16 cellular contexts compared by ENCODE assay signal in genomic region chr12:102031852-102032251, GRCh38. TPM values are rescaled to one million over a fixed set of nuclear protein-coding genes. Genes with fewer than 3 reads are reported as not detected.
DNase-seq lines count a peak whose midpoint lies in the region; ATAC-seq, FAIRE-seq and TF ChIP-seq lines count a peak whose summit lies in the region.
"Had no signal": no experiment of that assay in that cellular context is flagged by ENCODE, and none has a peak within 500 bp of the region (broad histone marks: within the 10 kb centered on the region; RNA-seq: fewer than 3 reads in every experiment).

No MANE protein-coding gene starts in this region.

- CTCF ChIA-PET in GM12878 (lab: Yijun Ruan, JAX), result interaction anchor here (0.9 to 1.6 kb wide), 4 partner anchors 9 to 737 kb away, joined by 3 to 9 read pairs (median 3); no protein-coding TSS in a partner anchor

- TF ChIP-seq CTCF in 22Rv1 (IDR thresholded peaks at IDR 0.05), result no peak
- no peak for TF ChIP-seq CTCF in LNCaP clone FGC (IDR thresholded peaks at IDR 0.05; ENCODE audit: control insufficient read depth, extremely low read depth, insufficient read depth)
- no peak for TF ChIP-seq CTCF in GM12878 (IDR thresholded peaks at IDR 0.05 in 2 of 3, conservative IDR thresholded peaks at IDR 0.05 in 1 of 3; ENCODE audit: control insufficient read depth in 2 of 3, extremely low read depth in 1 of 3, insufficient read depth in 1 of 3, low read depth in 3 of 3, low read length in 3 of 3)

- intact Hi-C loops in GM12878 (cut with micrococcal nuclease; ENCODE audit: unreplicated experiment), result no loop called here

- no peaks in the 10 kb centered on the region for H3K27me3 ChIP-seq in GM12878 (replicated peaks in 1 of 2; ENCODE audit: control insufficient read depth in 2 of 2, insufficient read depth in 2 of 2, low read length in 1 of 2)

- no peak for DNase-seq in GM12891 (ENCODE audit: insufficient read length, low spot score)
- DNase-seq in LNCaP clone FGC (ENCODE audit: low read depth), result peak; percentile 91
- no peak for DNase-seq in GM12878 (ENCODE audit: low read depth, low spot score)
- DNase-seq in NCI-H2227 (lab: John Stamatoyannopoulos, UW; ENCODE audit: unreplicated experiment), result no peak
- DNase-seq: C1 segment of cervical spinal cord; Caco-2; CD8-positive, alpha-beta T cell; DMS153; DND-41; H9 had no signal

- TF ChIP-seq POLR2A in GM12891 (IDR thresholded peaks at IDR 0.05; ENCODE audit: low read depth, low read length) (no peak), GM12878 (IDR thresholded peaks at IDR 0.05; ENCODE audit: low read depth, low read length) (no peak)

- no TSS peak for BruUV-seq in GM12878 (replicated peaks; lab: Mats Ljungman, UMichigan)

- peaks cover 0 to 19% of the 10 kb centered on the region in 2 experiments; a peak in 2 of 4 replicates for H3K36me3 ChIP-seq in GM12878 (ENCODE audit: control insufficient read depth in 2 of 2, insufficient read depth in 2 of 2, low read length in 1 of 2)

- FAIRE-seq in GM12891 (lab: Jason Lieb, UNC) (no peak), GM12878 (lab: Jason Lieb, UNC) (no peak)
- FAIRE-seq: GM18507 had no signal

- no peaks in the 10 kb centered on the region for H3K4me1 ChIP-seq in GM12878 (ENCODE audit: control insufficient read depth, insufficient read depth, low read length)

- POLR2A ChIA-PET in GM12878 (lab: Charles Lee), result interaction anchor here (1.0 to 1.3 kb wide), 2 partner anchors 29 to 95 kb away, joined by 3 to 5 read pairs; partner anchors contain the start of gene WASHC3

- H3K27ac ChIP-seq in 22Rv1, result peak overlapping the region; percentile 16; the same call in 1 of the 2 replicates
- H3K27ac ChIP-seq in GM12878 (ENCODE audit: control insufficient read depth, insufficient read depth), result no peak overlapping the region

- no peak for ATAC-seq in GM12878
- no peak for ATAC-seq in GM21576 (IDR thresholded peaks at IDR 0.05; ENCODE audit: unreplicated experiment)
- ATAC-seq in HG02970 (IDR thresholded peaks at IDR 0.05; ENCODE audit: low FRiP score, unreplicated experiment), result no peak
- ATAC-seq: CD8-positive, alpha-beta T cell; GM23338; HCT116 had no signal

- SMC1A ChIA-PET in GM12878 (lab: Charles Lee; ENCODE audit: uncharacterized antibody, unreplicated experiment), result interaction anchor here (0.5 to 2.1 kb wide), 13 partner anchors 10 to 1512 kb away, joined by 3 to 8 read pairs (median 4); no protein-coding TSS in a partner anchor

- no peaks in the 10 kb centered on the region for H3K79me2 ChIP-seq in GM12878 (ENCODE audit: control insufficient read depth, insufficient read depth, low read length)

- TF ChIP-seq EP300 in GM12878 (IDR thresholded peaks at IDR 0.05; ENCODE audit: borderline replicate concordance in 1 of 2, control insufficient read depth in 1 of 2, low read depth in 2 of 2, low read length in 2 of 2), result no peak

- no peaks in the 10 kb centered on the region for H3K9me3 ChIP-seq in GM12878 (replicated peaks; ENCODE audit: control insufficient read depth, insufficient read depth, low read length)
- H3K9me3 ChIP-seq: Caco-2 had no signal

- RAD21 ChIA-PET in GM12878 (lab: Charles Lee; ENCODE audit: unreplicated experiment), result interaction anchor here (0.9 kb wide), 1 partner anchor 90 kb away, joined by 3 read pairs; no protein-coding TSS in a partner anchor

- H3K4me3 ChIP-seq in LNCaP clone FGC (ENCODE audit: low read depth, low read length) (no peak overlapping the region), GM12878 (no peak overlapping the region)
- H3K4me3 ChIP-seq: GM23338 had no signal

- H2AFZ ChIP-seq in GM12878 (ENCODE audit: control insufficient read depth, low read depth, low read length), result no peak overlapping the region
- H2AFZ ChIP-seq: GM23338 had no signal

- in situ Hi-C loops in GM12878 (cut with MboI), result no loop called here

- H4K20me1 ChIP-seq in GM12878 (ENCODE audit: control insufficient read depth, insufficient read depth), result no peaks in the 10 kb centered on the region

- H3K4me2 ChIP-seq in GM12878 (ENCODE audit: control insufficient read depth, insufficient read depth), result no peak overlapping the region
- H3K4me2 ChIP-seq: GM23338 had no signal

- no peak overlapping the region for H3K9ac ChIP-seq in GM12878 (ENCODE audit: control insufficient read depth, insufficient read depth, low read length)

- TF ChIP-seq RAD21 in GM12878 (IDR thresholded peaks at IDR 0.05; ENCODE audit: insufficient read depth, low read depth, low read length), result no peak

TF ChIP-seq in GM12891, 5 proteins besides CTCF, POLR2A, EP300 and RAD21:
- TF ChIP-seq POLR2AphosphoS5 (IDR thresholded peaks at IDR 0.05; ENCODE audit: low read depth, low read length) (no peak), PAX5 (IDR thresholded peaks at IDR 0.05; ENCODE audit: insufficient read depth, low read length, severe bottlenecking) (peak; percentile 13)
TF ChIP-seq in GM12891: peak in this region for 1.

TF ChIP-seq in GM12878, 131 proteins besides CTCF, POLR2A, EP300 and RAD21:
- no peak for TF ChIP-seq BACH1 (IDR thresholded peaks at IDR 0.05; ENCODE audit: borderline replicate concordance)
- TF ChIP-seq PAX5 (IDR thresholded peaks at IDR 0.05; ENCODE audit: borderline replicate concordance, low read depth, low read length), result peak; percentile 63; the same call in 1 of the 2 replicates

RNA-seq across cellular contexts. Expression of gene WASHC3, which starts 29.9 kb away (rescaled TPM):
- 32.4 TPM for polyA plus RNA-seq in GM12891 (2012; ENCODE audit: low read depth, missing spikeins)
- 39.9 and 40.2 TPM in 2 replicates for total RNA-seq in GM12878 (2013; cell fraction: nucleolus; rRNA removed)
- 40.3 and 42.8 TPM in 2 replicates for total RNA-seq in GM12878 (2014; rRNA removed)
- total RNA-seq in GM12878 (2014; rRNA removed; fragmentation: Illumina TruSeq; extraction: Trizol), result 45.3 and 45.7 TPM in 2 replicates
- total RNA-seq in GM12878 (2021), result 18.8 and 22.3 TPM in 2 replicates
- 35.0 TPM for polyA plus RNA-seq in GM12878 (2011; ENCODE audit: low read depth)
- 57.5 and 83.6 TPM in 2 replicates for polyA plus RNA-seq in GM12878 (2011; rRNA removed)
- polyA plus RNA-seq in GM12878 (2011; cell fraction: cytosol; rRNA removed), result 35.0 and 39.1 TPM in 2 replicates
- polyA plus RNA-seq in GM12878 (2011; cell fraction: nucleus; rRNA removed), result 17.1 and 26.3 TPM in 2 replicates
- polyA plus RNA-seq in GM12878 (2012), result 24.7 and 32.4 TPM in 2 replicates
- polyA plus RNA-seq in GM12878 (2014; fragmentation: Illumina TruSeq; extraction: Trizol), result 71.3 and 83.4 TPM in 2 replicates
- polyA plus RNA-seq in GM12878 (2014; fragmentation: Nextera tagmentation; extraction: Ambion mirVana), result 100 to 1,000 TPM in 1 of 2 experiments, 10 to 100 TPM in 1; 87.0 to 106 TPM
- polyA plus RNA-seq in GM12878 (2014; rRNA removed), result 35.8 and 44.3 TPM in 2 replicates
- 10 to 100 TPM; 71.1 to 82.6 TPM for polyA plus RNA-seq in GM12878 (2016; fragmentation: Nextera tagmentation; extraction: Ambion mirVana)
- 29.3 and 29.9 TPM in 2 replicates for polyA minus RNA-seq in GM12878 (2011; rRNA and poly(A)+ RNA removed)
- polyA minus RNA-seq in GM12878 (2011; cell fraction: cytosol; rRNA and poly(A)+ RNA removed), result 12.2 and 13.8 TPM in 2 replicates
- 16.2 and 19.9 TPM in 2 replicates for polyA minus RNA-seq in GM12878 (2011; cell fraction: nucleus; rRNA and poly(A)+ RNA removed)
